ENCODE assay signal across 8 cellular contexts in the genomic region with DNA sequence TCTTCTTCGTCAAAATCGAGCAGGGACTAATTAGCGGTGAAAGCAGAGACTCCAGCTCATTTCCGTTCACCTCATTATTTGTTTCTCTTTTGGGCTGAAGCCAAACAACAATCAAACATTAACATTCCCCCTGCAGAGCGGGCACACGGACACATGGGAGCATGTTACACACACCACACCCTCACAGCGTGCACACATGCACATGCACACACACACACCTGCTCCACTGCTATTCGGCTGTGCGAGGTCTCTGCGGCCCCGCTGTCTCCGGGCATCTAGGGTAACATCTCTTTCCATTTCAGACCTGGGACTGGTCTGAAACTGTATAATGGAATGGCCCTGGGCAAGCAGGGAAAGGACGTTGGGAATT.
DNase-seq lines count a peak whose midpoint lies in the region; ATAC-seq and TF ChIP-seq lines count a peak whose summit lies in the region.

No MANE protein-coding gene starts in this region.

- H3K36me3 ChIP-seq in ACC112 (ENCODE audit: insufficient read depth, low read length), result no peaks in the 10 kb centered on the region

- H3K27ac ChIP-seq in ACC112 (ENCODE audit: low read depth, low read length) (no peak overlapping the region), skin epidermis (peak overlapping the region in 15 of 21 experiments; percentile 2 to 85 (median 66))

- peaks cover 11% of the 10 kb centered on the region for H3K4me1 ChIP-seq in ACC112 (ENCODE audit: control insufficient read depth, insufficient read depth, low read length, unreplicated experiment)

- ATAC-seq in GM21526 (IDR thresholded peaks at IDR 0.05; ENCODE audit: low FRiP score, unreplicated experiment), result peak; percentile 23
- no peak for ATAC-seq in HG03571 (IDR thresholded peaks at IDR 0.05; ENCODE audit: unreplicated experiment)
- ATAC-seq in GM19397 (IDR thresholded peaks at IDR 0.05; ENCODE audit: unreplicated experiment), result no peak

- peak; percentile 62 for DNase-seq in SHP77 treated with DMSO at 0.1 percent for 48 hours (lab: John Stamatoyannopoulos, UW)
- no peak for DNase-seq in foreskin fibroblast
- DNase-seq in NCI-H226, result no peak

- TF ChIP-seq CTCF in foreskin fibroblast (IDR thresholded peaks at IDR 0.05; ENCODE audit: low read depth, low read length), result no peak

- H3K4me3 ChIP-seq in ACC112 (ENCODE audit: low read depth, low read length) (peak overlapping the region; percentile 80), foreskin fibroblast (ENCODE audit: low read depth in 1 of 2, low read length in 2 of 2) (peak overlapping the region; percentile 51 to 72), skin epidermis (peak overlapping the region; percentile 27 to 44 (median 35))

- H3K79me2 ChIP-seq in ACC112 (ENCODE audit: control insufficient read depth, insufficient read depth, low read length, unreplicated experiment), result no peaks in the 10 kb centered on the region

- no peaks in the 10 kb centered on the region for H3K27me3 ChIP-seq in ACC112 (ENCODE audit: insufficient read depth, low read length)

- H2AFZ ChIP-seq in ACC112 (ENCODE audit: low read length, unreplicated experiment), result no peak overlapping the region
